In genomic region chr14:60188115-60188514, GRCh38 we compare ENCODE assay signal across 11 cellular contexts. TPM values are rescaled to one million over a fixed set of nuclear protein-coding genes. Genes with fewer than 3 reads are reported as not detected.
A peak's percentile ranks its signal among the peaks of the same experiment; 100 is the strongest.
DNase-seq lines count a peak whose midpoint lies in the region; ATAC-seq and TF ChIP-seq lines count a peak whose summit lies in the region.
"Had no signal": no experiment of that assay in that cellular context is flagged by ENCODE, and none has a peak within 500 bp of the region (broad histone marks: within the 10 kb centered on the region; RNA-seq: fewer than 3 reads in every experiment).

No MANE protein-coding gene starts in this region.

- no peaks in the 10 kb centered on the region for H3K9me3 ChIP-seq in transverse colon
- H3K9me3 ChIP-seq: body of pancreas had no signal

- H3K27ac ChIP-seq in HL-60 (replicated peaks) (no peak overlapping the region), transverse colon (no peak overlapping the region)
- H3K27ac ChIP-seq: body of pancreas had no signal

- no peaks in the 10 kb centered on the region for H3K36me3 Mint-ChIP-seq in nephron (ENCODE audit: low read depth)

- H3K4me3 ChIP-seq in HL-60 (replicated peaks; ENCODE audit: insufficient read depth, low read length) (no peak overlapping the region), transverse colon (no peak overlapping the region)
- H3K4me3 ChIP-seq: body of pancreas had no signal

- H3K4me1 ChIP-seq in transverse colon = peaks cover 0 to 5% (median 2%) of the 10 kb centered on the region in 4 donors
- H3K4me1 ChIP-seq: body of pancreas had no signal

- no peak for ATAC-seq in HG02759 (IDR thresholded peaks at IDR 0.05; ENCODE audit: unreplicated experiment)
- ATAC-seq: body of pancreas had no signal

- no peak overlapping the region for H3K27ac Mint-ChIP-seq in nephron

- H3K27me3 Mint-ChIP-seq in nephron (ENCODE audit: low read depth) = no peaks in the 10 kb centered on the region

- in situ Hi-C loops in transverse colon (cut with MboI; ENCODE audit: low pct_ligation_motif_present in 1 of 4, low pct_unique_long_range_greater_than_20kb in 1 of 4, low sequenced_read_pairs in 3 of 4) = loop anchor here in 3 of 4 donors (5.0 to 25.0 kb wide), 6 partner anchors 121 to 374 kb away; no protein-coding TSS in a partner anchor

- intact Hi-C loops in transverse colon (cut with DNase I; ENCODE audit: low total_unique reads) = loop anchor here (5.0 to 10.0 kb wide), 2 partner anchors 123 to 221 kb away; no protein-coding TSS in a partner anchor

- DNase-seq in NCI-H526 (lab: John Stamatoyannopoulos, UW) = peak; percentile 5 to 39
- DNase-seq in NCI-H526 treated with DMSO at 0.1 percent for 48 hours (lab: John Stamatoyannopoulos, UW) = no peak
- DNase-seq in HL-60 (ENCODE audit: low read depth in 1 of 2, low spot score in 1 of 2) = no peak
- peak; percentile 46 for DNase-seq in RKO (ENCODE audit: low spot score)
- no peak for DNase-seq in activated effector memory CD4-positive, alpha-beta T cell treated with anti-CD3 and anti-CD28 coated beads, Interleukin-2, amount 50 U/mL, for 16 hours
- DNase-seq in transverse colon = no peak
- DNase-seq: body of pancreas, glutamatergic neuron, NCI-H1436 had no signal

- no peaks in the 10 kb centered on the region for H3K4me1 Mint-ChIP-seq in nephron

- TF ChIP-seq CTCF in HL-60 (IDR thresholded peaks at IDR 0.05; ENCODE audit: insufficient read depth, low read length) = peak; percentile 1
- TF ChIP-seq CTCF in nephron (IDR thresholded peaks at IDR 0.05; ENCODE audit: unreplicated experiment in 3 of 3) = peak in 2 of 3 experiments; percentile 18 to 20
- no peak for TF ChIP-seq CTCF in transverse colon (IDR thresholded peaks at IDR 0.05)

- TF ChIP-seq POLR2A in transverse colon (IDR thresholded peaks at IDR 0.05) = no peak

- WGBS in transverse colon (ENCODE audit: low coverage in 1 of 2), 2 donors = 46 to 54% methylated on average over 3 of the region's 3 CpGs

- H3K36me3 ChIP-seq in transverse colon = no peaks in the 10 kb centered on the region

- H3K27me3 ChIP-seq in HL-60 (ENCODE audit: insufficient read depth, poor library complexity, severe bottlenecking) (no peaks in the 10 kb centered on the region), transverse colon (no peaks in the 10 kb centered on the region)
- H3K27me3 ChIP-seq: body of pancreas had no signal

- no peak overlapping the region for H3K4me3 Mint-ChIP-seq in nephron

- no peak for TF ChIP-seq EP300 in transverse colon (IDR thresholded peaks at IDR 0.05; ENCODE audit: low read depth)

- no peaks in the 10 kb centered on the region for H3K9me3 Mint-ChIP-seq in nephron

RNA-seq across cellular contexts. Expression of gene DHRS7, which starts 22.9 kb away (rescaled TPM):
- 100 to 1,000 TPM in 2 of 4 donors, 10 to 100 TPM in 2; 22.4 to 154 (median 82.8) TPM for total RNA-seq in transverse colon

Comparison
In these comparisons a context has a peak if more than half of its experiments do, and no peak if none do; other contexts are left out.
1. DNase-seq: peak in NCI-H526 (2 of 2) and RKO (single experiment); none in NCI-H526 treated with DMSO at 0.1 percent for 48 hours (single experiment), HL-60 (0 of 2), activated effector memory CD4-positive, alpha-beta T cell treated with anti-CD3 and anti-CD28 coated beads, Interleukin-2, amount 50 U/mL, for 16 hours (single experiment) and transverse colon (single experiment).
2. CTCF ChIP-seq: peak in HL-60 (single experiment) and nephron (2 of 3); none in transverse colon (0 of 5).